Comparison of ENCODE assay signal across 17 cellular contexts in genomic region chr2:31327505-31327904, GRCh38.
"Had no signal": no experiment of that assay in that cellular context is flagged by ENCODE, and none has a peak within 500 bp of the region (broad histone marks: within the 10 kb centered on the region; RNA-seq: fewer than 3 reads in every experiment).

No MANE protein-coding gene starts in this region.

- H3K27ac ChIP-seq: colonic mucosa, gastroesophageal sphincter, right atrium auricular region, stomach, thoracic aorta, transverse colon had no signal

- H3K9me3 ChIP-seq: colonic mucosa, gastroesophageal sphincter, right atrium auricular region, stomach, thoracic aorta, transverse colon had no signal

- H3K36me3 ChIP-seq: colonic mucosa, gastroesophageal sphincter, right atrium auricular region, stomach, thoracic aorta, transverse colon had no signal

- DNase-seq: colonic mucosa; dermis blood vessel endothelial cell; glutamatergic neuron; kidney; left cardiac atrium; left ventricle myocardium superior; natural killer cell; posterior cingulate gyrus; small intestine; stimulated activated CD4-positive, alpha-beta T cell treated with anti-CD3 and anti-CD28 coated beads, Interleukin-12 subunit alpha, Interleukin-12 subunit beta, amount 100 ng/mL, for 4 hours; stimulated activated naive CD4-positive, alpha-beta T cell; stomach; substantia nigra; transverse colon had no signal

- H3K4me1 ChIP-seq: colonic mucosa, gastroesophageal sphincter had no signal

- ATAC-seq: gastroesophageal sphincter, left cardiac atrium, natural killer cell had no signal

- H3K4me3 ChIP-seq: colonic mucosa, gastroesophageal sphincter, right atrium auricular region, stomach, thoracic aorta, transverse colon had no signal

- H3K27me3 ChIP-seq: colonic mucosa, gastroesophageal sphincter, right atrium auricular region, stomach, transverse colon had no signal

- FAIRE-seq: kidney, small intestine had no signal
